In genomic region chr4:150366487-150366999, GRCh38 we compare ENCODE assay signal across 9 cellular contexts.
DNase-seq lines count a peak whose midpoint lies in the region; ATAC-seq, FAIRE-seq and TF ChIP-seq lines count a peak whose summit lies in the region.
"Had no signal": no experiment of that assay in that cellular context is flagged by ENCODE, and none has a peak within 500 bp of the region (broad histone marks: within the 10 kb centered on the region; RNA-seq: fewer than 3 reads in every experiment).

No MANE protein-coding gene starts in this region.

- H3K27ac Mint-ChIP-seq in activated T-helper 17 cell treated with anti-CD3 and anti-CD28 coated beads, Interleukin-2, amount 50 U/mL, for 72 hours, result no peak overlapping the region

- no peak for TF ChIP-seq CTCF in osteoblast (IDR thresholded peaks at IDR 0.05; ENCODE audit: extremely low read depth, low read depth, low read length)

- peak; percentile 92 for DNase-seq in NCI-H82 (lab: John Stamatoyannopoulos, UW)
- DNase-seq in osteoblast (ENCODE audit: insufficient read length, low spot score, missing footprints), result peak; percentile 26
- no peak for DNase-seq in HTR-8/SVneo (ENCODE audit: insufficient read length, low spot score)
- DNase-seq in T1000 (lab: John Stamatoyannopoulos, UW), result no peak
- DNase-seq: activated effector memory CD4-positive, alpha-beta T cell treated with Interleukin-2 at 50 U/mL for 16 hours had no signal

- no peak overlapping the region for H3K27ac ChIP-seq in osteoblast (ENCODE audit: low read depth, low read length)

- no peak overlapping the region for H3K4me2 ChIP-seq in osteoblast (ENCODE audit: insufficient read depth, low read length)

- H3K4me3 ChIP-seq in osteoblast (ENCODE audit: insufficient read depth, low read length), result no peak overlapping the region

- no peak overlapping the region for H2AFZ ChIP-seq in osteoblast (ENCODE audit: low read length)

- H3K36me3 Mint-ChIP-seq in activated T-helper 17 cell treated with anti-CD3 and anti-CD28 coated beads, Interleukin-2, amount 50 U/mL, for 72 hours (ENCODE audit: low read depth), result no peaks in the 10 kb centered on the region

- H3K4me1 Mint-ChIP-seq in activated T-helper 17 cell treated with anti-CD3 and anti-CD28 coated beads, Interleukin-2, amount 50 U/mL, for 72 hours, result no peaks in the 10 kb centered on the region

- H4K20me1 ChIP-seq in osteoblast (ENCODE audit: insufficient read depth, low read length), result no peaks in the 10 kb centered on the region

- no peaks in the 10 kb centered on the region for H3K4me1 ChIP-seq in osteoblast (ENCODE audit: insufficient read depth, low read length)

- no peaks in the 10 kb centered on the region for H3K9me3 Mint-ChIP-seq in activated T-helper 17 cell treated with anti-CD3 and anti-CD28 coated beads, Interleukin-2, amount 50 U/mL, for 72 hours

- ATAC-seq in GM18868 (IDR thresholded peaks at IDR 0.05; ENCODE audit: unreplicated experiment), result peak; percentile 92
- peak; percentile 36 for ATAC-seq in HG03060 (IDR thresholded peaks at IDR 0.05; ENCODE audit: low read depth, unreplicated experiment)
- ATAC-seq in activated T-helper 17 cell treated with anti-CD3 and anti-CD28 coated beads, Interleukin-2, amount 50 U/mL, for 72 hours (replicated peaks), result no peak
- no peak for ATAC-seq in GM18873 (IDR thresholded peaks at IDR 0.05; ENCODE audit: low FRiP score, unreplicated experiment)

- no peaks in the 10 kb centered on the region for H3K27me3 Mint-ChIP-seq in activated T-helper 17 cell treated with anti-CD3 and anti-CD28 coated beads, Interleukin-2, amount 50 U/mL, for 72 hours

- no peaks in the 10 kb centered on the region for H3K9me3 ChIP-seq in osteoblast (ENCODE audit: low read depth, low read length)

- no peaks in the 10 kb centered on the region for H3K79me2 ChIP-seq in osteoblast (ENCODE audit: insufficient read depth, low read length)

- H3K27me3 ChIP-seq in osteoblast (ENCODE audit: insufficient read depth, low read length), result no peaks in the 10 kb centered on the region

- FAIRE-seq in HTR-8/SVneo (lab: Jason Lieb, UNC), result no peak

- no peaks in the 10 kb centered on the region for H3K36me3 ChIP-seq in osteoblast (ENCODE audit: insufficient read depth, low read length)

- no peak overlapping the region for H3K4me3 Mint-ChIP-seq in activated T-helper 17 cell treated with anti-CD3 and anti-CD28 coated beads, Interleukin-2, amount 50 U/mL, for 72 hours

Comparison
In these comparisons a context has a peak if more than half of its experiments do, and no peak if none do; other contexts are left out.
1. ATAC-seq: peak in GM18868 (single experiment) and HG03060 (single experiment); none in activated T-helper 17 cell treated with anti-CD3 and anti-CD28 coated beads, Interleukin-2, amount 50 U/mL, for 72 hours (single experiment) and GM18873 (single experiment).
2. DNase-seq: peak in NCI-H82 (single experiment) and osteoblast (single experiment); none in HTR-8/SVneo (single experiment) and T1000 (single experiment).